1 cellular context compared by ENCODE assay signal in the genomic region with DNA sequence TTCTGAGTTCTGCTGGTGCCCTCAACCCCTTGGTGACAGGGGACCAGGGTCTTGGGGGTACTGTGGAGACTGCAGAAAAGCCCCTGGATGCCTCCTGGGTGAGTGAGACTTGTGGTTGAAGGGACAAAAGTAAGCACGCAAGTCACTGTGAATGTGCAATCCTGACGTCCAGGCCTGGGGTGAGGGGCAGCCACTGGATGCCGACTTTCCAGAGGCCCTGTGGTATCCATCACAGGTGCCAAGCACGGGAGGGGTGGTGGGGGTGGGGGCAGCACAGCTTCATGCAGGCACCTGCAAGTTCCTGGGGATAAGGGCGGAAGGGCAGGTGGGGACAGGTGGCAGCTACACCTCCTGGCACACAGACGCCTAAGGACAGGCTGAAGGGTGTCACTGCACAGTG.
TF ChIP-seq lines count a peak whose summit lies in the region.

No MANE protein-coding gene starts in this region.

TF ChIP-seq in IMR-90, 13 proteins besides CTCF, POLR2A, EP300 and RAD21:
- TF ChIP-seq FOS (IDR thresholded peaks at IDR 0.05; ENCODE audit: low read depth, low read length) (no peak), BHLHE40 (IDR thresholded peaks at IDR 0.05; ENCODE audit: low read depth, low read length) (no peak), SMC3 (IDR thresholded peaks at IDR 0.05; ENCODE audit: low read depth, low read length) (no peak), MAZ (IDR thresholded peaks at IDR 0.05; ENCODE audit: borderline replicate concordance, low read depth, low read length) (no peak), CEBPB (IDR thresholded peaks at IDR 0.05; ENCODE audit: low read depth, low read length) (no peak), CHD1 (IDR thresholded peaks at IDR 0.05; ENCODE audit: low read depth, low read length) (no peak)
